20 cellular contexts compared by ENCODE assay signal in the genomic region with DNA sequence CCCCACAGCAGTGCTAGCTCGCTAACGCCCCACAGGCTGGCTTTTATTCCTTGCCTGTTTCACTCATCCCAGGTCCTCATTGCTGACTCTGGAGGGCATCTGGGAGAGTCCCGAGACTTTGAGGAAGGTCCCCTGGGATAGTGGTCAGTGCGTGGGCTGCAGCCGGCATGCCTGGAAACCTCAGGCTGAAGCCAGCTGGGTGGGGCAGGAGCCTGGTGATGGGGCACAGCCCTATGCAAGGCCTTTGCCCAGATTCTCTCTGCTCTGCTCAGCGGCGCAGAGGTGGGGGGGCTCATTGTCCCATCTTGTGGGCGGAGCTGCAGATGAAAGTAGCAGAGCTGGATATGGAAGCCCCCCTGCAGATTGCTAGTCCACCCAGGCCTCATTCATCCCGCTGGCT. TPM values are rescaled to one million over a fixed set of nuclear protein-coding genes. Genes with fewer than 3 reads are reported as not detected.
A peak's percentile ranks its signal among the peaks of the same experiment; 100 is the strongest.
DNase-seq lines count a peak whose midpoint lies in the region; ATAC-seq and TF ChIP-seq lines count a peak whose summit lies in the region.
"Had no signal": no experiment of that assay in that cellular context is flagged by ENCODE, and none has a peak within 500 bp of the region (broad histone marks: within the 10 kb centered on the region; RNA-seq: fewer than 3 reads in every experiment).

No MANE protein-coding gene starts in this region.

- no peaks in the 10 kb centered on the region for H3K9me3 Mint-ChIP-seq in activated CD8-positive, alpha-beta T cell treated with anti-CD3 and anti-CD28 coated beads, Interleukin-2, amount 10 ng/mL, durations not matched to agents 7 days and 5 days (ENCODE audit: insufficient read depth)
- H3K9me3 Mint-ChIP-seq in activated CD4-positive, alpha-beta memory T cell treated with anti-CD3 and anti-CD28 coated beads for 36 hours: no peaks in the 10 kb centered on the region
- H3K9me3 Mint-ChIP-seq: brain; IgD-negative memory B cell; stimulated activated memory B cell treated with anti-CD40 and anti-IgM and Interleukin-4, amounts not matched to agents 10 μg/mL and 1 μg/mL and 100 μg/mL, for 72 hours; type B pancreatic cell had no signal

- H3K27ac Mint-ChIP-seq in activated CD8-positive, alpha-beta T cell treated with anti-CD3 and anti-CD28 coated beads, Interleukin-2, amount 10 ng/mL, durations not matched to agents 7 days and 5 days: no peak overlapping the region
- H3K27ac Mint-ChIP-seq in activated CD4-positive, alpha-beta memory T cell treated with anti-CD3 and anti-CD28 coated beads for 36 hours: no peak overlapping the region
- H3K27ac Mint-ChIP-seq: IgD-negative memory B cell; stimulated activated memory B cell treated with anti-CD40 and anti-IgM and Interleukin-4, amounts not matched to agents 10 μg/mL and 1 μg/mL and 100 μg/mL, for 72 hours; type B pancreatic cell had no signal

- peaks cover 3% of the 10 kb centered on the region for H3K27me3 Mint-ChIP-seq in activated CD8-positive, alpha-beta T cell treated with anti-CD3 and anti-CD28 coated beads, Interleukin-2, amount 10 ng/mL, durations not matched to agents 7 days and 5 days (ENCODE audit: low read depth)
- H3K27me3 Mint-ChIP-seq in activated CD4-positive, alpha-beta memory T cell treated with anti-CD3 and anti-CD28 coated beads for 36 hours: no peaks in the 10 kb centered on the region
- H3K27me3 Mint-ChIP-seq: IgD-negative memory B cell, type B pancreatic cell had no signal

- TF ChIP-seq CTCF in heart right ventricle (IDR thresholded peaks at IDR 0.05): no peak
- TF ChIP-seq CTCF in fibroblast of villous mesenchyme (IDR thresholded peaks at IDR 0.05; ENCODE audit: insufficient read depth, low read depth, low read length): no peak

- H3K36me3 Mint-ChIP-seq in activated CD8-positive, alpha-beta T cell treated with anti-CD3 and anti-CD28 coated beads, Interleukin-2, amount 10 ng/mL, durations not matched to agents 7 days and 5 days (ENCODE audit: low read depth): no peaks in the 10 kb centered on the region
- H3K36me3 Mint-ChIP-seq in activated CD4-positive, alpha-beta memory T cell treated with anti-CD3 and anti-CD28 coated beads for 36 hours: no peaks in the 10 kb centered on the region
- H3K36me3 Mint-ChIP-seq: brain; IgD-negative memory B cell; stimulated activated memory B cell treated with anti-CD40 and anti-IgM and Interleukin-4, amounts not matched to agents 10 μg/mL and 1 μg/mL and 100 μg/mL, for 72 hours; type B pancreatic cell had no signal

- H3K4me1 Mint-ChIP-seq in activated CD8-positive, alpha-beta T cell treated with anti-CD3 and anti-CD28 coated beads, Interleukin-2, amount 10 ng/mL, durations not matched to agents 7 days and 5 days (ENCODE audit: low read depth): no peaks in the 10 kb centered on the region
- H3K4me1 Mint-ChIP-seq in activated CD4-positive, alpha-beta memory T cell treated with anti-CD3 and anti-CD28 coated beads for 36 hours (ENCODE audit: low read depth): no peaks in the 10 kb centered on the region
- H3K4me1 Mint-ChIP-seq: IgD-negative memory B cell; stimulated activated memory B cell treated with anti-CD40 and anti-IgM and Interleukin-4, amounts not matched to agents 10 μg/mL and 1 μg/mL and 100 μg/mL, for 72 hours had no signal

- intact Hi-C loops in heart right ventricle (cut with DNase I) (loop anchor here in 1 of 10 donors (5.0 kb wide), 1 partner anchor 56 kb away; the partner anchor contains the start of gene SMAD6), Right ventricle myocardium inferior (cut with DNase I) (no loop called here)
- intact Hi-C loops in activated CD4-positive, alpha-beta memory T cell treated with anti-CD3 and anti-CD28 coated beads for 36 hours (cut with micrococcal nuclease): no loop called here

- POLR2A ChIA-PET in activated CD8-positive, alpha-beta T cell treated with anti-CD3 and anti-CD28 coated beads, Interleukin-2, amount 10 ng/mL, durations not matched to agents 7 days and 5 days (lab: Charles Lee): no interaction called here
- POLR2A ChIA-PET in activated CD4-positive, alpha-beta memory T cell treated with anti-CD3 and anti-CD28 coated beads for 36 hours (lab: Charles Lee): no interaction called here

- WGBS in heart right ventricle, 2 donors: 74 to 76% methylated on average over 9 of the region's 9 CpGs

- ATAC-seq in heart right ventricle (peak in 3 of 8 donors; percentile 20 to 34 (median 25)), Right ventricle myocardium inferior (no peak)
- no peak for ATAC-seq in activated CD8-positive, alpha-beta T cell treated with anti-CD3 and anti-CD28 coated beads, Interleukin-2, amount 10 ng/mL, durations not matched to agents 7 days and 5 days
- ATAC-seq: Panc1; stimulated activated memory B cell treated with anti-CD40 and anti-IgM and Interleukin-4, amounts not matched to agents 10 μg/mL and 1 μg/mL and 100 μg/mL, for 72 hours had no signal

- H3K27ac ChIP-seq in heart right ventricle: peak overlapping the region in 6 of 10 donors; percentile 41 to 86 (median 78)

- no peaks in the 10 kb centered on the region for H3K36me3 ChIP-seq in heart right ventricle

- DNase-seq in heart right ventricle: peak in 1 of 2 donors; percentile 18
- DNase-seq in Right ventricle myocardium inferior (ENCODE audit: missing footprints): no peak
- peak; percentile 28 for DNase-seq in SK-N-DZ (ENCODE audit: low spot score)
- peak; percentile 33 for DNase-seq in fibroblast of villous mesenchyme (ENCODE audit: low read depth)
- DNase-seq in stromal cell of bone marrow (ENCODE audit: low read depth): peak; percentile 76
- no peak for DNase-seq in amygdala (lab: John Stamatoyannopoulos, UW)
- no peak for DNase-seq in activated CD8-positive, alpha-beta T cell treated with anti-CD3 and anti-CD28 coated beads, Interleukin-2, amount 10 ng/mL, durations not matched to agents 7 days and 5 days
- no peak for DNase-seq in activated CD4-positive, alpha-beta memory T cell treated with anti-CD3 and anti-CD28 coated beads for 36 hours
- DNase-seq: activated CD4-positive, CD25-positive, alpha-beta regulatory T cell; activated naive CD4-positive, alpha-beta T cell treated with Interleukin-2 at 50 U/mL for 16 hours; COR-L47; effector CD4-positive, alpha-beta T cell; NCI-H1048; nucleus accumbens; SW 1271 had no signal

- H3K27me3 ChIP-seq in heart right ventricle: no peaks in the 10 kb centered on the region

- CTCF ChIA-PET in activated CD8-positive, alpha-beta T cell treated with anti-CD3 and anti-CD28 coated beads, Interleukin-2, amount 10 ng/mL, durations not matched to agents 7 days and 5 days (lab: Charles Lee): interaction anchor here (1.8 kb wide), 2 partner anchors 27 to 206 kb away, joined by 7 to 9 read pairs; no protein-coding TSS in a partner anchor
- CTCF ChIA-PET in activated CD4-positive, alpha-beta memory T cell treated with anti-CD3 and anti-CD28 coated beads for 36 hours (lab: Charles Lee): interaction anchor here (0.7 kb wide), 1 partner anchor 219 kb away, joined by 3 read pairs; no protein-coding TSS in a partner anchor

- no peaks in the 10 kb centered on the region for H3K9me3 ChIP-seq in heart right ventricle

- H3K4me3 ChIP-seq in heart right ventricle: no peak overlapping the region
- no peak overlapping the region for H3K4me3 ChIP-seq in fibroblast of villous mesenchyme (ENCODE audit: low read depth, low read length)

- no peak overlapping the region for H3K4me3 Mint-ChIP-seq in activated CD8-positive, alpha-beta T cell treated with anti-CD3 and anti-CD28 coated beads, Interleukin-2, amount 10 ng/mL, durations not matched to agents 7 days and 5 days
- H3K4me3 Mint-ChIP-seq in activated CD4-positive, alpha-beta memory T cell treated with anti-CD3 and anti-CD28 coated beads for 36 hours: no peak overlapping the region
- H3K4me3 Mint-ChIP-seq: brain; IgD-negative memory B cell; stimulated activated memory B cell treated with anti-CD40 and anti-IgM and Interleukin-4, amounts not matched to agents 10 μg/mL and 1 μg/mL and 100 μg/mL, for 72 hours; type B pancreatic cell had no signal

- H3K4me1 ChIP-seq in heart right ventricle: peaks cover 19 to 76% (median 41%) of the 10 kb centered on the region in 9 donors

RNA-seq across cellular contexts. Expression of gene SMAD6, which starts 55.7 kb away (rescaled TPM):
- total RNA-seq in heart right ventricle (10 to 100 TPM; 12.2 to 43.4 (median 20.6) TPM), Right ventricle myocardium inferior (16.2 TPM), fibroblast of villous mesenchyme (3.0 and 3.5 TPM in 2 replicates)
- 10 to 100 TPM in 1 of 2 donors, 1 to 10 TPM in 1; 6.6 to 19.5 TPM for polyA plus RNA-seq in heart right ventricle
- polyA plus RNA-seq in SK-N-DZ (2014; cell fraction: cytosol; rRNA removed): 16.9 and 19.4 TPM in 2 replicates
- polyA plus RNA-seq in SK-N-DZ (2014; cell fraction: nucleus; rRNA removed): 21.3 and 35.1 TPM in 2 replicates
- 1 to 10 TPM in 1 of 2 experiments, under 1 TPM in 1; 0.97 to 1.2 TPM for total RNA-seq in activated CD8-positive, alpha-beta T cell treated with anti-CD3 and anti-CD28 coated beads, Interleukin-2, amount 10 ng/mL, durations not matched to agents 7 days and 5 days
- total RNA-seq in activated CD4-positive, alpha-beta memory T cell treated with anti-CD3 and anti-CD28 coated beads for 36 hours: under 1 TPM; 0.07 to 0.24 TPM
- polyA plus RNA-seq: IgD-negative memory B cell had no signal

Comparison
In these comparisons a context has a peak if more than half of its experiments do, and no peak if none do; other contexts are left out.
1. DNase-seq: peak in SK-N-DZ (single experiment), fibroblast of villous mesenchyme (single experiment) and stromal cell of bone marrow (single experiment); none in Right ventricle myocardium inferior (single experiment), amygdala (0 of 56), activated CD8-positive, alpha-beta T cell treated with anti-CD3 and anti-CD28 coated beads, Interleukin-2, amount 10 ng/mL, durations not matched to agents 7 days and 5 days (single experiment) and activated CD4-positive, alpha-beta memory T cell treated with anti-CD3 and anti-CD28 coated beads for 36 hours (single experiment).